Comparison of ENCODE assay signal across 9 cellular contexts in the genomic region with DNA sequence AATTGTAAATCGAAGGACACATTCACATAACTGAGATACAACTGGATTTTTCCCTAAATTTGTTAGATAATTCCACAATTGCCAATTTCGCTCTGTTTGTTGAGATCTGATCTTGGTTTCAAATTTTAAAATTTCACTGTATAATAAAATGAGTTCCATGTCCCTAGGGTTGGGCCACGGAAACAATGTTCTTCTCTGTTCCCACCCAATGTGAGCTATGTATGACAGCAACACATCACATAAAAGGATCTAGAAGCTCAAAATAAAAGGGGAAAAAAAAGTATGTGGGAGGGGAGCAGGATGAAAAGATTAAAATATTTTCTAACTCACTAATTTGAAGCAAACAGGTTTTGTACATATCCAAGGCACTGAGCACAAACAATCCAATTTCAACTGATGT.
DNase-seq lines count a peak whose midpoint lies in the region; ATAC-seq and TF ChIP-seq lines count a peak whose summit lies in the region.
"Had no signal": no experiment of that assay in that cellular context is flagged by ENCODE, and none has a peak within 500 bp of the region (broad histone marks: within the 10 kb centered on the region; RNA-seq: fewer than 3 reads in every experiment).

No MANE protein-coding gene starts in this region.

- DNase-seq in AG10803 (ENCODE audit: low read depth) (peak; percentile 29), osteoblast (ENCODE audit: insufficient read length, low spot score, missing footprints) (peak; percentile 74), NCI-H1436 (lab: John Stamatoyannopoulos, UW) (no peak), GM10266 (ENCODE audit: extremely low spot score) (no peak)
- no peak for DNase-seq in effector memory CD8-positive, alpha-beta T cell
- DNase-seq: NK-92 treated with Interleukin-12 subunit alpha and Interleukin-12 subunit beta, amount 100 ng/mL, for 24 hours had no signal

- H3K9me3 ChIP-seq in OCI-LY3 (ENCODE audit: insufficient read depth, low read length) = no peaks in the 10 kb centered on the region
- no peaks in the 10 kb centered on the region for H3K9me3 ChIP-seq in osteoblast (ENCODE audit: low read depth, low read length)

- H3K79me2 ChIP-seq in OCI-LY3 (ENCODE audit: low read length) = peaks cover 40% of the 10 kb centered on the region
- peaks cover 82% of the 10 kb centered on the region for H3K79me2 ChIP-seq in osteoblast (ENCODE audit: insufficient read depth, low read length)

- peak overlapping the region; percentile 66 for H3K4me2 ChIP-seq in OCI-LY3 (ENCODE audit: low read length)
- H3K4me2 ChIP-seq in osteoblast (ENCODE audit: insufficient read depth, low read length) = peak overlapping the region; percentile 60

- H3K4me1 ChIP-seq in OCI-LY3 (ENCODE audit: low read length) (peaks cover 53% of the 10 kb centered on the region), osteoblast (ENCODE audit: insufficient read depth, low read length) (peaks cover 15% of the 10 kb centered on the region)

- H3K27me3 ChIP-seq in OCI-LY3 (ENCODE audit: low read depth, low read length) (no peaks in the 10 kb centered on the region), osteoblast (ENCODE audit: insufficient read depth, low read length) (no peaks in the 10 kb centered on the region)

- H4K20me1 ChIP-seq in OCI-LY3 (ENCODE audit: insufficient read depth, low read length) (no peaks in the 10 kb centered on the region), osteoblast (ENCODE audit: insufficient read depth, low read length) (no peaks in the 10 kb centered on the region)

- H3K4me3 Mint-ChIP-seq in effector memory CD8-positive, alpha-beta T cell = peak overlapping the region in 1 of 2 donors; percentile 10

- peaks cover 98% of the 10 kb centered on the region for H3K36me3 Mint-ChIP-seq in effector memory CD8-positive, alpha-beta T cell (ENCODE audit: insufficient read depth)

- H2AFZ ChIP-seq in OCI-LY3 (ENCODE audit: low read depth, low read length) = no peak overlapping the region
- H2AFZ ChIP-seq in osteoblast (ENCODE audit: low read length) = no peak overlapping the region

- ATAC-seq in effector memory CD8-positive, alpha-beta T cell (replicated peaks) = no peak
- ATAC-seq in HG03457 (IDR thresholded peaks at IDR 0.05; ENCODE audit: unreplicated experiment) (no peak), GM18505 (IDR thresholded peaks at IDR 0.05; ENCODE audit: unreplicated experiment) (no peak)

- no peaks in the 10 kb centered on the region for H3K27me3 Mint-ChIP-seq in effector memory CD8-positive, alpha-beta T cell

- H3K9ac ChIP-seq in OCI-LY3 (ENCODE audit: low read length) = peak overlapping the region; percentile 62

- peak overlapping the region; percentile 76 to 77 for H3K27ac Mint-ChIP-seq in effector memory CD8-positive, alpha-beta T cell

- H3K36me3 ChIP-seq in OCI-LY3 (replicated peaks; ENCODE audit: low read depth, low read length) (no peaks in the 10 kb centered on the region), osteoblast (ENCODE audit: insufficient read depth, low read length) (no peaks in the 10 kb centered on the region)

- no peak for TF ChIP-seq POLR2A in GM18505 (IDR thresholded peaks at IDR 0.05; ENCODE audit: borderline replicate concordance, extremely low read depth, insufficient read depth, insufficient read length)

- TF ChIP-seq CTCF in AG10803 (conservative IDR thresholded peaks at IDR 0.05; ENCODE audit: low read length) = no peak
- TF ChIP-seq CTCF in OCI-LY3 (IDR thresholded peaks at IDR 0.05; ENCODE audit: low read depth, low read length) = no peak
- TF ChIP-seq CTCF in osteoblast (IDR thresholded peaks at IDR 0.05; ENCODE audit: extremely low read depth, low read depth, low read length) = no peak
- no peak for TF ChIP-seq CTCF in GM10266 (IDR thresholded peaks at IDR 0.05; ENCODE audit: control insufficient read depth, insufficient read depth, low read depth, missing control alignments)

- H3K4me1 Mint-ChIP-seq in effector memory CD8-positive, alpha-beta T cell (ENCODE audit: low read depth in 2 of 2) = peaks cover 35 to 71% of the 10 kb centered on the region in 2 donors

- H3K4me3 ChIP-seq in AG10803 (ENCODE audit: low read length) = peak overlapping the region; percentile 7; the same call in 1 of the 2 replicates
- peak overlapping the region; percentile 34 for H3K4me3 ChIP-seq in OCI-LY3 (ENCODE audit: low read length)
- no peak overlapping the region for H3K4me3 ChIP-seq in osteoblast (ENCODE audit: insufficient read depth, low read length)

- H3K27ac ChIP-seq in OCI-LY3 (ENCODE audit: low read length) (peak overlapping the region; percentile 83), osteoblast (ENCODE audit: low read depth, low read length) (peak overlapping the region; percentile 56)

- H3K9me3 Mint-ChIP-seq in effector memory CD8-positive, alpha-beta T cell = no peaks in the 10 kb centered on the region

Comparison
In these comparisons a context has a peak if more than half of its experiments do, and no peak if none do; other contexts are left out.
1. DNase-seq: peak in AG10803 (single experiment) and osteoblast (single experiment); none in effector memory CD8-positive, alpha-beta T cell (0 of 3), NCI-H1436 (single experiment) and GM10266 (single experiment).